ENCODE assay signal across 27 cellular contexts in genomic region chr3:165181556-165181955, GRCh38. TPM values are rescaled to one million over a fixed set of nuclear protein-coding genes. Genes with fewer than 3 reads are reported as not detected.
"Had no signal": no experiment of that assay in that cellular context is flagged by ENCODE, and none has a peak within 500 bp of the region (broad histone marks: within the 10 kb centered on the region; RNA-seq: fewer than 3 reads in every experiment).

No MANE protein-coding gene starts in this region.

- H3K4me1 Mint-ChIP-seq: activated naive CD4-positive, alpha-beta T cell treated with anti-CD3 and anti-CD28 coated beads, Interleukin-2, amount 10 ng/mL, durations not matched to agents 7 days and 5 days; activated naive CD8-positive, alpha-beta T cell treated with anti-CD3 and anti-CD28 coated beads, Interleukin-2, amount 50 U/mL, for 24 hours; naive thymus-derived CD4-positive, alpha-beta T cell; stimulated activated effector memory CD8-positive, alpha-beta T cell treated with anti-CD3 and anti-CD28 coated beads, Interleukin-12 subunit alpha, Interleukin-12 subunit beta, amount 100 ng/mL, for 72 hours had no signal

- H3K27me3 Mint-ChIP-seq: activated naive CD4-positive, alpha-beta T cell treated with anti-CD3 and anti-CD28 coated beads, Interleukin-2, amount 10 ng/mL, durations not matched to agents 7 days and 5 days had no signal

- H3K36me3 ChIP-seq: ascending aorta, esophagus squamous epithelium, left ventricle myocardium inferior, neural progenitor cell, prostate gland, stomach had no signal

- ATAC-seq: activated naive CD8-positive, alpha-beta T cell treated with anti-CD3 and anti-CD28 coated beads, Interleukin-2, amount 50 U/mL, for 24 hours; activated T-cell treated with anti-CD3 and anti-CD28 coated beads, Interleukin-2, amount 50 U/mL, for 4 hours; naive thymus-derived CD4-positive, alpha-beta T cell; right cardiac atrium; stimulated activated effector memory CD8-positive, alpha-beta T cell treated with anti-CD3 and anti-CD28 coated beads, Interleukin-12 subunit alpha, Interleukin-12 subunit beta, amount 100 ng/mL, for 72 hours had no signal

- H3K27ac ChIP-seq: ascending aorta, esophagus squamous epithelium, left ventricle myocardium inferior, neural progenitor cell, prostate gland, stomach had no signal

- H3K4me2 ChIP-seq: neural progenitor cell, smooth muscle cell had no signal

- H3K9me3 ChIP-seq: ascending aorta, esophagus squamous epithelium, left ventricle myocardium inferior, prostate gland, stomach had no signal

- H3K27me3 ChIP-seq: ascending aorta, esophagus squamous epithelium, neural progenitor cell, stomach had no signal

- H3K36me3 Mint-ChIP-seq: activated naive CD4-positive, alpha-beta T cell treated with anti-CD3 and anti-CD28 coated beads, Interleukin-2, amount 10 ng/mL, durations not matched to agents 7 days and 5 days; naive thymus-derived CD4-positive, alpha-beta T cell; neural progenitor cell; stimulated activated effector memory CD8-positive, alpha-beta T cell treated with anti-CD3 and anti-CD28 coated beads, Interleukin-12 subunit alpha, Interleukin-12 subunit beta, amount 100 ng/mL, for 72 hours; type B pancreatic cell had no signal

- H3K27ac Mint-ChIP-seq: activated naive CD4-positive, alpha-beta T cell treated with anti-CD3 and anti-CD28 coated beads, Interleukin-2, amount 10 ng/mL, durations not matched to agents 7 days and 5 days; activated naive CD8-positive, alpha-beta T cell treated with anti-CD3 and anti-CD28 coated beads, Interleukin-2, amount 50 U/mL, for 24 hours; naive thymus-derived CD4-positive, alpha-beta T cell; neural progenitor cell; stimulated activated effector memory CD8-positive, alpha-beta T cell treated with anti-CD3 and anti-CD28 coated beads, Interleukin-12 subunit alpha, Interleukin-12 subunit beta, amount 100 ng/mL, for 72 hours; type B pancreatic cell had no signal

- H3K4me1 ChIP-seq: ascending aorta, esophagus squamous epithelium, left ventricle myocardium inferior, neural progenitor cell, prostate gland had no signal

- DNase-seq: activated CD4-positive, alpha-beta T cell treated with anti-CD3 and anti-CD28 coated beads, Interleukin-2, amount 50 U/mL, for 1 hour; activated CD8-positive, alpha-beta memory T cell treated with anti-CD3 and anti-CD28 coated beads, Interleukin-2, amount 50 U/mL, for 4 hours; activated effector memory CD4-positive, alpha-beta T cell treated with Interleukin-2 at 50 U/mL for 16 hours; activated naive CD4-positive, alpha-beta T cell treated with anti-CD3 and anti-CD28 coated beads, Interleukin-2, amount 10 ng/mL, durations not matched to agents 7 days and 5 days; activated naive CD8-positive, alpha-beta T cell treated with anti-CD3 and anti-CD28 coated beads, Interleukin-2, amount 50 U/mL, for 24 hours; activated T-cell treated with anti-CD3 and anti-CD28 coated beads, Interleukin-2, amount 50 U/mL, for 4 hours; cerebellar nuclear complex; cortex of kidney; esophagus squamous epithelium; hypothalamus; islet precursor cell; left ventricle myocardium inferior; mammary epithelial cell; naive thymus-derived CD4-positive, alpha-beta T cell; stimulated activated CD4-positive, alpha-beta T cell treated with anti-CD3 and anti-CD28 coated beads, Interleukin-4, amount 100 ng/mL, for 24 hours; stomach; T-helper 1 cell; T-helper 9 cell had no signal

- H3K4me3 Mint-ChIP-seq: activated naive CD4-positive, alpha-beta T cell treated with anti-CD3 and anti-CD28 coated beads, Interleukin-2, amount 10 ng/mL, durations not matched to agents 7 days and 5 days; activated naive CD8-positive, alpha-beta T cell treated with anti-CD3 and anti-CD28 coated beads, Interleukin-2, amount 50 U/mL, for 24 hours; activated T-cell treated with anti-CD3 and anti-CD28 coated beads, Interleukin-2, amount 50 U/mL, for 4 hours; naive thymus-derived CD4-positive, alpha-beta T cell; neural progenitor cell; stimulated activated effector memory CD8-positive, alpha-beta T cell treated with anti-CD3 and anti-CD28 coated beads, Interleukin-12 subunit alpha, Interleukin-12 subunit beta, amount 100 ng/mL, for 72 hours; type B pancreatic cell had no signal

- H2AFZ ChIP-seq: neural progenitor cell had no signal

- H3K4me3 ChIP-seq: ascending aorta, esophagus squamous epithelium, left ventricle myocardium inferior, neural progenitor cell, prostate gland, smooth muscle cell, stomach had no signal

- H3K9me3 Mint-ChIP-seq: activated naive CD4-positive, alpha-beta T cell treated with anti-CD3 and anti-CD28 coated beads, Interleukin-2, amount 10 ng/mL, durations not matched to agents 7 days and 5 days; activated naive CD8-positive, alpha-beta T cell treated with anti-CD3 and anti-CD28 coated beads, Interleukin-2, amount 50 U/mL, for 24 hours; activated T-cell treated with anti-CD3 and anti-CD28 coated beads, Interleukin-2, amount 50 U/mL, for 4 hours; neural progenitor cell; type B pancreatic cell had no signal

- H3K9ac ChIP-seq: neural progenitor cell had no signal

RNA-seq across cellular contexts. Expression of gene SLITRK3, which starts 14.6 kb away (rescaled TPM):
- total RNA-seq: activated T-cell treated with anti-CD3 and anti-CD28 coated beads, Interleukin-2, amount 50 U/mL, for 4 hours; ascending aorta; glomerular endothelial cell; left ventricle myocardium inferior; mammary epithelial cell; naive thymus-derived CD4-positive, alpha-beta T cell; osteoblast; smooth muscle cell had no signal
- polyA plus RNA-seq: mammary epithelial cell; naive thymus-derived CD4-positive, alpha-beta T cell; smooth muscle cell had no signal
